Comparison of ENCODE assay signal across 17 cellular contexts in genomic region chr9:92647671-92648446, GRCh38. TPM values are rescaled to one million over a fixed set of nuclear protein-coding genes. Genes with fewer than 3 reads are reported as not detected.
A peak's percentile ranks its signal among the peaks of the same experiment; 100 is the strongest.
DNase-seq lines count a peak whose midpoint lies in the region; ATAC-seq and TF ChIP-seq lines count a peak whose summit lies in the region.
"Had no signal": no experiment of that assay in that cellular context is flagged by ENCODE, and none has a peak within 500 bp of the region (broad histone marks: within the 10 kb centered on the region; RNA-seq: fewer than 3 reads in every experiment).

No MANE protein-coding gene starts in this region.

- no peaks in the 10 kb centered on the region for H3K9me3 Mint-ChIP-seq in activated T-helper 1 cell treated with anti-CD3 and anti-CD28 coated beads, Interleukin-12 subunit alpha, Interleukin-12 subunit beta, Interleukin-2, Interleukin-4 antibody, amounts not matched to agents 30 ng/mL and 10 ng/mL and 1 ng/mL, durations not matched to agents 14 hours and 24 hours and 36 hours
- H3K9me3 Mint-ChIP-seq in stimulated activated effector memory CD8-positive, alpha-beta T cell treated with anti-CD3 and anti-CD28 coated beads, Interleukin-12 subunit alpha, Interleukin-12 subunit beta, amount 100 ng/mL, for 72 hours = no peaks in the 10 kb centered on the region

- H3K36me3 ChIP-seq in BLaER1 = peaks cover 96% of the 10 kb centered on the region
- H3K36me3 ChIP-seq in lower lobe of right lung = peaks cover 82% of the 10 kb centered on the region

- no peaks in the 10 kb centered on the region; the same call in 1 of the 2 replicates for H4K20me1 ChIP-seq in BLaER1

- no peak for TF ChIP-seq CTCF in lower lobe of right lung (IDR thresholded peaks at IDR 0.05)
- no peak for TF ChIP-seq CTCF in GM10266 (IDR thresholded peaks at IDR 0.05; ENCODE audit: control insufficient read depth, insufficient read depth, low read depth, missing control alignments)

- H3K27ac ChIP-seq in BLaER1 (peak overlapping the region; percentile 28; the same call in 1 of the 2 replicates), lower lobe of right lung (no peak overlapping the region)

- no peak overlapping the region for H3K4me3 Mint-ChIP-seq in activated T-helper 1 cell treated with anti-CD3 and anti-CD28 coated beads, Interleukin-12 subunit alpha, Interleukin-12 subunit beta, Interleukin-2, Interleukin-4 antibody, amounts not matched to agents 30 ng/mL and 10 ng/mL and 1 ng/mL, durations not matched to agents 14 hours and 24 hours and 36 hours
- H3K4me3 Mint-ChIP-seq in stimulated activated effector memory CD8-positive, alpha-beta T cell treated with anti-CD3 and anti-CD28 coated beads, Interleukin-12 subunit alpha, Interleukin-12 subunit beta, amount 100 ng/mL, for 72 hours = no peak overlapping the region
- H3K4me3 Mint-ChIP-seq: CD14-positive monocyte had no signal

- H3K4me2 ChIP-seq in BLaER1 = peak overlapping the region; percentile 5; the same call in 1 of the 2 replicates

- 0 out of 2 replicates have a peak, but pooled peaks cover 10% of the 10 kb centered on the region for H3K9me3 ChIP-seq in BLaER1
- H3K9me3 ChIP-seq in lower lobe of right lung = peaks cover 4% of the 10 kb centered on the region

- intact Hi-C loops in activated T-helper 1 cell treated with anti-CD3 and anti-CD28 coated beads, Interleukin-12 subunit alpha, Interleukin-12 subunit beta, Interleukin-2, Interleukin-4 antibody, amounts not matched to agents 30 ng/mL and 10 ng/mL and 1 ng/mL, durations not matched to agents 14 hours and 24 hours and 36 hours (cut with micrococcal nuclease) = loop anchor here (2.0 kb wide), 1 partner anchor 23 kb away; the partner anchor contains the start of gene IPPK
- intact Hi-C loops in lower lobe of right lung (cut with DNase I) = no loop called here

- H3K36me3 Mint-ChIP-seq in activated T-helper 1 cell treated with anti-CD3 and anti-CD28 coated beads, Interleukin-12 subunit alpha, Interleukin-12 subunit beta, Interleukin-2, Interleukin-4 antibody, amounts not matched to agents 30 ng/mL and 10 ng/mL and 1 ng/mL, durations not matched to agents 14 hours and 24 hours and 36 hours (ENCODE audit: low read depth) = peaks cover 61% of the 10 kb centered on the region
- H3K36me3 Mint-ChIP-seq in stimulated activated effector memory CD8-positive, alpha-beta T cell treated with anti-CD3 and anti-CD28 coated beads, Interleukin-12 subunit alpha, Interleukin-12 subunit beta, amount 100 ng/mL, for 72 hours = peaks cover 97% of the 10 kb centered on the region

- H3K4me3 ChIP-seq in BLaER1 (no peak overlapping the region), lower lobe of right lung (no peak overlapping the region)

- H3K27me3 ChIP-seq in BLaER1 (no peaks in the 10 kb centered on the region), lower lobe of right lung (ENCODE audit: low read depth) (no peaks in the 10 kb centered on the region)

- H3K27ac Mint-ChIP-seq in activated T-helper 1 cell treated with anti-CD3 and anti-CD28 coated beads, Interleukin-12 subunit alpha, Interleukin-12 subunit beta, Interleukin-2, Interleukin-4 antibody, amounts not matched to agents 30 ng/mL and 10 ng/mL and 1 ng/mL, durations not matched to agents 14 hours and 24 hours and 36 hours = peak overlapping the region; percentile 47
- peak overlapping the region; percentile 56 for H3K27ac Mint-ChIP-seq in stimulated activated effector memory CD8-positive, alpha-beta T cell treated with anti-CD3 and anti-CD28 coated beads, Interleukin-12 subunit alpha, Interleukin-12 subunit beta, amount 100 ng/mL, for 72 hours

- no peaks in the 10 kb centered on the region for H3K27me3 Mint-ChIP-seq in activated T-helper 1 cell treated with anti-CD3 and anti-CD28 coated beads, Interleukin-12 subunit alpha, Interleukin-12 subunit beta, Interleukin-2, Interleukin-4 antibody, amounts not matched to agents 30 ng/mL and 10 ng/mL and 1 ng/mL, durations not matched to agents 14 hours and 24 hours and 36 hours (ENCODE audit: insufficient read depth)

- ATAC-seq in lower lobe of right lung (no peak), GM19455 (IDR thresholded peaks at IDR 0.05; ENCODE audit: unreplicated experiment) (no peak)
- ATAC-seq in stimulated activated effector memory CD8-positive, alpha-beta T cell treated with anti-CD3 and anti-CD28 coated beads, Interleukin-12 subunit alpha, Interleukin-12 subunit beta, amount 100 ng/mL, for 72 hours = no peak

- peaks cover 16% of the 10 kb centered on the region for H3K4me1 Mint-ChIP-seq in activated T-helper 1 cell treated with anti-CD3 and anti-CD28 coated beads, Interleukin-12 subunit alpha, Interleukin-12 subunit beta, Interleukin-2, Interleukin-4 antibody, amounts not matched to agents 30 ng/mL and 10 ng/mL and 1 ng/mL, durations not matched to agents 14 hours and 24 hours and 36 hours (ENCODE audit: low read depth)
- peaks cover 8% of the 10 kb centered on the region for H3K4me1 Mint-ChIP-seq in stimulated activated effector memory CD8-positive, alpha-beta T cell treated with anti-CD3 and anti-CD28 coated beads, Interleukin-12 subunit alpha, Interleukin-12 subunit beta, amount 100 ng/mL, for 72 hours
- H3K4me1 Mint-ChIP-seq: CD14-positive monocyte had no signal

- H3K4me1 ChIP-seq in BLaER1 = peaks cover 30% of the 10 kb centered on the region
- H3K4me1 ChIP-seq in lower lobe of right lung = no peaks in the 10 kb centered on the region

- DNase-seq in activated T-helper 1 cell treated with anti-CD3 and anti-CD28 coated beads, Interleukin-12 subunit alpha, Interleukin-12 subunit beta, Interleukin-2, Interleukin-4 antibody, amounts not matched to agents 30 ng/mL and 10 ng/mL and 1 ng/mL, durations not matched to agents 14 hours and 24 hours and 36 hours (ENCODE audit: low spot score) = no peak
- DNase-seq in lower lobe of right lung (peak; percentile 16), NCI-H524 (lab: John Stamatoyannopoulos, UW) (no peak), GM10266 (ENCODE audit: extremely low spot score) (no peak)
- no peak for DNase-seq in stimulated activated effector memory CD8-positive, alpha-beta T cell treated with anti-CD3 and anti-CD28 coated beads, Interleukin-12 subunit alpha, Interleukin-12 subunit beta, amount 100 ng/mL, for 72 hours (ENCODE audit: low spot score in 2 of 2)
- DNase-seq: DMS 273 treated with DMSO at 0.1 percent for 48 hours, GDM1, GOT3, NCI-H1417, NCI-H1930, NCI-H446 treated with DMSO at 0.1 percent for 48 hours, NCI-H748 treated with DMSO at 0.1 percent for 48 hours, OCI-M1, RPMI8226 had no signal

- no peak overlapping the region for H3K9ac ChIP-seq in BLaER1

RNA-seq across cellular contexts. Expression of gene IPPK, which starts 22.1 kb away (rescaled TPM):
- total RNA-seq in activated T-helper 1 cell treated with anti-CD3 and anti-CD28 coated beads, Interleukin-12 subunit alpha, Interleukin-12 subunit beta, Interleukin-2, Interleukin-4 antibody, amounts not matched to agents 30 ng/mL and 10 ng/mL and 1 ng/mL, durations not matched to agents 14 hours and 24 hours and 36 hours = 14.8 and 14.9 TPM in 2 replicates
- 7.3 TPM for total RNA-seq in lower lobe of right lung
